In genomic region chr21:41337515-41337914, GRCh38 we compare ENCODE assay signal across 1 cellular context.
TF ChIP-seq lines count a peak whose summit lies in the region.

No MANE protein-coding gene starts in this region.

TF ChIP-seq in K562, 482 proteins besides CTCF, POLR2A, EP300 and RAD21:
- TF ChIP-seq ZNF354B (CRISPR knock-in tag; IDR thresholded peaks at IDR 0.05): no peak
- TF ChIP-seq RBM14 (IDR thresholded peaks at IDR 0.05; ENCODE audit: borderline replicate concordance, insufficient read depth, low read depth, low read length): no peak
- TF ChIP-seq NFE2 (IDR thresholded peaks at IDR 0.05; ENCODE audit: low read depth): no peak
- no peak for TF ChIP-seq ZNF184 (CRISPR knock-in tag; IDR thresholded peaks at IDR 0.05)
- TF ChIP-seq THAP7 (CRISPR knock-in tag; IDR thresholded peaks at IDR 0.05): no peak
